ENCODE assay signal across 18 cellular contexts in the genomic region with DNA sequence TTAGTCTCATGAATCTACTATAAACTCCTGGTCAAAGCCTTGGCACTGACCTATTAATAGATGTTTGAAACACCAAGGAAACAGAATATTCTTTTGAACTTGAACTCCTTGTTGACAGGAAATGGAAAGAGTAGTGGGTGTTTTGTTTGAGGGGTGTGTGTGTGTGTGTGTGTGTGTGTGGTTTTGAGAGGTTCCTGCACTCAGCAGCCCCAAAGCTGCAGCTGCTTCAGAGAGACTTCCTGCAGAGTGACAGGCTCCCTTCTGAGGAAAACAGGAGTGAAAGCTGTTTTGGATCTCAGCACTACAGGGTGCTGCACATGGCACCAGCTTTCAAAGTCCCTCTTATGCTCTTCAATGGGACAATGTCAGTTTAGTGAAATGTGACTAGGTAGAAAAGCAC.
DNase-seq lines count a peak whose midpoint lies in the region; ATAC-seq and TF ChIP-seq lines count a peak whose summit lies in the region.
"Had no signal": no experiment of that assay in that cellular context is flagged by ENCODE, and none has a peak within 500 bp of the region (broad histone marks: within the 10 kb centered on the region; RNA-seq: fewer than 3 reads in every experiment).

No MANE protein-coding gene starts in this region.

- H3K4me3 Mint-ChIP-seq in activated naive CD4-positive, alpha-beta T cell treated with anti-CD3 and anti-CD28 coated beads, Interleukin-2, amount 10 ng/mL, durations not matched to agents 7 days and 5 days = peak overlapping the region; percentile 25
- H3K4me3 Mint-ChIP-seq in activated T-helper 2 cell treated with anti-CD3 and anti-CD28 coated beads, Interferon-gamma antibody, Interleukin-2, Interleukin-4, amounts not matched to agents 10 μg/mL and 5 μg/mL and 100 μg/mL, durations not matched to agents 14 hours and 24 hours and 36 hours (ENCODE audit: low read depth) = no peak overlapping the region
- H3K4me3 Mint-ChIP-seq: central memory CD8-positive, alpha-beta T cell; effector memory CD8-positive, alpha-beta T cell had no signal

- H3K9me3 ChIP-seq in ovary = no peaks in the 10 kb centered on the region

- H3K9me3 Mint-ChIP-seq in activated naive CD4-positive, alpha-beta T cell treated with anti-CD3 and anti-CD28 coated beads, Interleukin-2, amount 10 ng/mL, durations not matched to agents 7 days and 5 days = peaks cover 15% of the 10 kb centered on the region
- peaks cover 5% of the 10 kb centered on the region for H3K9me3 Mint-ChIP-seq in activated T-helper 2 cell treated with anti-CD3 and anti-CD28 coated beads, Interferon-gamma antibody, Interleukin-2, Interleukin-4, amounts not matched to agents 10 μg/mL and 5 μg/mL and 100 μg/mL, durations not matched to agents 14 hours and 24 hours and 36 hours

- TF ChIP-seq EP300 in ovary (IDR thresholded peaks at IDR 0.05) = no peak

- TF ChIP-seq CTCF in ovary (IDR thresholded peaks at IDR 0.05) = no peak

- H3K4me1 Mint-ChIP-seq in activated naive CD4-positive, alpha-beta T cell treated with anti-CD3 and anti-CD28 coated beads, Interleukin-2, amount 10 ng/mL, durations not matched to agents 7 days and 5 days = peaks cover 72% of the 10 kb centered on the region
- H3K4me1 Mint-ChIP-seq in activated T-helper 2 cell treated with anti-CD3 and anti-CD28 coated beads, Interferon-gamma antibody, Interleukin-2, Interleukin-4, amounts not matched to agents 10 μg/mL and 5 μg/mL and 100 μg/mL, durations not matched to agents 14 hours and 24 hours and 36 hours (ENCODE audit: low read depth) = peaks cover 37% of the 10 kb centered on the region
- H3K4me1 Mint-ChIP-seq: central memory CD8-positive, alpha-beta T cell had no signal

- H3K27me3 ChIP-seq in ovary = no peaks in the 10 kb centered on the region

- H3K27ac Mint-ChIP-seq in activated naive CD4-positive, alpha-beta T cell treated with anti-CD3 and anti-CD28 coated beads, Interleukin-2, amount 10 ng/mL, durations not matched to agents 7 days and 5 days = peak overlapping the region; percentile 89
- peak overlapping the region; percentile 44 for H3K27ac Mint-ChIP-seq in activated T-helper 2 cell treated with anti-CD3 and anti-CD28 coated beads, Interferon-gamma antibody, Interleukin-2, Interleukin-4, amounts not matched to agents 10 μg/mL and 5 μg/mL and 100 μg/mL, durations not matched to agents 14 hours and 24 hours and 36 hours
- H3K27ac Mint-ChIP-seq: effector memory CD8-positive, alpha-beta T cell had no signal

- H3K4me1 ChIP-seq in ovary (ENCODE audit: insufficient read depth) = no peaks in the 10 kb centered on the region
- H3K4me1 ChIP-seq: left ventricle myocardium inferior had no signal

- DNase-seq in activated naive CD4-positive, alpha-beta T cell treated with anti-CD3 and anti-CD28 coated beads, Interleukin-2, amount 10 ng/mL, durations not matched to agents 7 days and 5 days = peak; percentile 78
- DNase-seq in activated naive CD4-positive, alpha-beta T cell treated with Interleukin-2 at 50 U/mL for 16 hours = no peak
- peak; percentile 11 for DNase-seq in NCI-H1417 treated with DMSO at 0.1 percent for 48 hours (lab: John Stamatoyannopoulos, UW)
- DNase-seq in activated T-helper 2 cell treated with anti-CD3 and anti-CD28 coated beads, Interferon-gamma antibody, Interleukin-2, Interleukin-4, amounts not matched to agents 10 μg/mL and 5 μg/mL and 100 μg/mL, durations not matched to agents 14 hours and 24 hours and 36 hours (ENCODE audit: low spot score) = peak; percentile 52
- peak; percentile 18 for DNase-seq in stimulated activated CD4-positive, alpha-beta T cell treated with anti-CD3 and anti-CD28 coated beads, Interleukin-4, amount 100 ng/mL, for 1 hour
- no peak for DNase-seq in ovary
- no peak for DNase-seq in NCI-H2029 (lab: John Stamatoyannopoulos, UW)
- DNase-seq: amniotic stem cell; DMS 273 treated with DMSO at 0.1 percent for 48 hours; effector memory CD8-positive, alpha-beta T cell; left ventricle myocardium inferior; MV-4-11; NCI-H2107; NK-92 treated with Interleukin-12 subunit alpha and Interleukin-12 subunit beta, amount 100 ng/mL, for 24 hours; T1000 had no signal

- no peak overlapping the region for H3K4me3 ChIP-seq in ovary
- H3K4me3 ChIP-seq: left ventricle myocardium inferior had no signal

- no peaks in the 10 kb centered on the region for H3K36me3 ChIP-seq in ovary
- H3K36me3 ChIP-seq: left ventricle myocardium inferior had no signal

- no peaks in the 10 kb centered on the region for H3K27me3 Mint-ChIP-seq in activated naive CD4-positive, alpha-beta T cell treated with anti-CD3 and anti-CD28 coated beads, Interleukin-2, amount 10 ng/mL, durations not matched to agents 7 days and 5 days
- no peaks in the 10 kb centered on the region for H3K27me3 Mint-ChIP-seq in activated T-helper 2 cell treated with anti-CD3 and anti-CD28 coated beads, Interferon-gamma antibody, Interleukin-2, Interleukin-4, amounts not matched to agents 10 μg/mL and 5 μg/mL and 100 μg/mL, durations not matched to agents 14 hours and 24 hours and 36 hours (ENCODE audit: low read depth)
- H3K27me3 Mint-ChIP-seq: central memory CD8-positive, alpha-beta T cell; effector memory CD8-positive, alpha-beta T cell had no signal

- intact Hi-C loops in activated T-helper 2 cell treated with anti-CD3 and anti-CD28 coated beads, Interferon-gamma antibody, Interleukin-2, Interleukin-4, amounts not matched to agents 10 μg/mL and 5 μg/mL and 100 μg/mL, durations not matched to agents 14 hours and 24 hours and 36 hours (cut with micrococcal nuclease) = no loop called here
- intact Hi-C loops in ovary (cut with DNase I) = loop anchor here in 1 of 4 donors (5.0 kb wide), 1 partner anchor 915 kb away; no protein-coding TSS in a partner anchor

- H3K36me3 Mint-ChIP-seq in activated naive CD4-positive, alpha-beta T cell treated with anti-CD3 and anti-CD28 coated beads, Interleukin-2, amount 10 ng/mL, durations not matched to agents 7 days and 5 days = peaks cover 37% of the 10 kb centered on the region
- H3K36me3 Mint-ChIP-seq in activated T-helper 2 cell treated with anti-CD3 and anti-CD28 coated beads, Interferon-gamma antibody, Interleukin-2, Interleukin-4, amounts not matched to agents 10 μg/mL and 5 μg/mL and 100 μg/mL, durations not matched to agents 14 hours and 24 hours and 36 hours (ENCODE audit: low read depth) = peaks cover 6% of the 10 kb centered on the region

- TF ChIP-seq POLR2A in ovary (IDR thresholded peaks at IDR 0.05) = no peak

- H3K27ac ChIP-seq in ovary = no peak overlapping the region
- H3K27ac ChIP-seq: left ventricle myocardium inferior had no signal

- CTCF ChIA-PET in activated naive CD4-positive, alpha-beta T cell treated with anti-CD3 and anti-CD28 coated beads, Interleukin-2, amount 10 ng/mL, durations not matched to agents 7 days and 5 days (lab: Charles Lee) = interaction anchor here (0.6 to 1.8 kb wide), 2 partner anchors 15 to 706 kb away, joined by 4 to 9 read pairs; no protein-coding TSS in a partner anchor

- ATAC-seq in HG02852 (IDR thresholded peaks at IDR 0.05; ENCODE audit: unreplicated experiment) = no peak
- ATAC-seq: effector memory CD8-positive, alpha-beta T cell; HepG2 had no signal

Comparison
In these comparisons a context has a peak if more than half of its experiments do, and no peak if none do; other contexts are left out.
1. DNase-seq: peak in activated naive CD4-positive, alpha-beta T cell treated with anti-CD3 and anti-CD28 coated beads, Interleukin-2, amount 10 ng/mL, durations not matched to agents 7 days and 5 days (single experiment), NCI-H1417 treated with DMSO at 0.1 percent for 48 hours (single experiment), activated T-helper 2 cell treated with anti-CD3 and anti-CD28 coated beads, Interferon-gamma antibody, Interleukin-2, Interleukin-4, amounts not matched to agents 10 μg/mL and 5 μg/mL and 100 μg/mL, durations not matched to agents 14 hours and 24 hours and 36 hours (single experiment) and stimulated activated CD4-positive, alpha-beta T cell treated with anti-CD3 and anti-CD28 coated beads, Interleukin-4, amount 100 ng/mL, for 1 hour (single experiment); none in activated naive CD4-positive, alpha-beta T cell treated with Interleukin-2 at 50 U/mL for 16 hours (single experiment), ovary (0 of 5) and NCI-H2029 (single experiment).